Comparison of ENCODE assay signal across 29 cellular contexts in the genomic region with DNA sequence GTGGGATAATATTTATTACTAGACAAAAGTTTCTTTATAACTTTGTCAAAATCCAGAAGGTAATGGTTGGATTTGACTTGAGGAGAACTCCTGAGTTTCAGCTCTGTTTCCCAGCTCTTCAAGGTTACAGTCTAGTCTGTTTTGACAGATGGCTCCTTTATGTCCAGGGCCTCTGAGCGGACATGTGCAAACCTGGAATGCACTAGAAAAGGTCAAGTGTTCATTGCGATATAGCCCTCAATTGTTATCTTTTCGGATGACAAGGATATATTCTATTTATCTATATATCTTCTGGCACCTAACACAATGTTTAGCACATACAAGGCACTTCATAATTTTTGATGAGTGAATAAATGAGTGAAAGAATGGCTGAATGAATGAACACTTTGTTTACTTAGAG.
"Had no signal": no experiment of that assay in that cellular context is flagged by ENCODE, and none has a peak within 500 bp of the region (broad histone marks: within the 10 kb centered on the region; RNA-seq: fewer than 3 reads in every experiment).

No MANE protein-coding gene starts in this region.

- H3K27ac ChIP-seq: colonic mucosa, epithelial cell of prostate, esophagus squamous epithelium, gastroesophageal sphincter, WERI-Rb-1 had no signal

- H3K27ac Mint-ChIP-seq: activated B cell treated with CpG ODN at 0.5 μM for 24 hours; activated CD8-positive, alpha-beta T cell treated with anti-CD3 and anti-CD28 coated beads for 36 hours; activated naive CD8-positive, alpha-beta T cell; activated T-helper 17 cell treated with anti-CD3 and anti-CD28 coated beads, Interleukin-2, amount 50 U/mL, for 72 hours; T-helper 17 cell; T-helper 2 cell treated with Interferon-gamma antibody and Interleukin-4, amounts not matched to agents 5 μg/mL and 100 μg/mL, for 36 hours had no signal

- ATAC-seq: activated CD4-positive, CD25-positive, alpha-beta regulatory T cell treated with anti-CD3 and anti-CD28 coated beads, Interleukin-2, amount 50 U/mL, for 24 hours; activated CD8-positive, alpha-beta T cell treated with anti-CD3 and anti-CD28 coated beads for 36 hours; activated T-cell treated with anti-CD3 and anti-CD28 coated beads, Interleukin-2, amount 50 U/mL, for 4 hours; activated T-helper 17 cell treated with anti-CD3 and anti-CD28 coated beads, Interleukin-2, amount 50 U/mL, for 72 hours; gastroesophageal sphincter; T-helper 17 cell had no signal

- H3K4me1 ChIP-seq: colonic mucosa, esophagus squamous epithelium, gastroesophageal sphincter had no signal

- H3K27me3 ChIP-seq: colonic mucosa, esophagus squamous epithelium, gastroesophageal sphincter had no signal

- H3K4me3 Mint-ChIP-seq: activated B cell treated with CpG ODN at 0.5 μM for 24 hours; activated CD8-positive, alpha-beta T cell treated with anti-CD3 and anti-CD28 coated beads for 36 hours; activated naive CD8-positive, alpha-beta T cell; activated T-cell treated with anti-CD3 and anti-CD28 coated beads, Interleukin-2, amount 50 U/mL, for 4 hours; activated T-helper 17 cell treated with anti-CD3 and anti-CD28 coated beads, Interleukin-2, amount 50 U/mL, for 72 hours; T-helper 17 cell; T-helper 2 cell treated with Interferon-gamma antibody and Interleukin-4, amounts not matched to agents 5 μg/mL and 100 μg/mL, for 36 hours had no signal

- DNase-seq: activated B cell treated with CpG ODN at 0.5 μM for 24 hours; activated CD4-positive, alpha-beta T cell treated with anti-CD3 and anti-CD28 coated beads for 48 hours; activated CD4-positive, alpha-beta T cell treated with anti-CD3 and anti-CD28 coated beads, Interleukin-2, amount 50 U/mL, for 1 hour; activated CD4-positive, alpha-beta T cell treated with anti-CD3 and anti-CD28 coated beads, Interleukin-2, amount 50 U/mL, for 48 hours; activated CD8-positive, alpha-beta memory T cell treated with anti-CD3 and anti-CD28 coated beads for 24 hours; activated CD8-positive, alpha-beta T cell treated with anti-CD3 and anti-CD28 coated beads for 36 hours; activated effector memory CD4-positive, alpha-beta T cell treated with Interleukin-2 at 50 U/mL for 16 hours; activated gamma-delta T cell treated with Interleukin-2 at 50 U/mL for 16 hours; activated naive CD4-positive, alpha-beta T cell treated with anti-CD3 and anti-CD28 coated beads, Interleukin-2, amount 50 U/mL, for 16 hours; activated naive CD4-positive, alpha-beta T cell treated with Interleukin-2 at 50 U/mL for 16 hours; activated T-cell treated with anti-CD3 and anti-CD28 coated beads, Interleukin-2, amount 50 U/mL, for 4 hours; amniotic stem cell; anterior cingulate cortex; central memory CD4-positive, alpha-beta T cell; cerebellar nuclear complex; colonic mucosa; effector CD8-positive, alpha-beta T cell; esophagus squamous epithelium; foreskin melanocyte; head of caudate nucleus; T-helper 17 cell; T1000; WERI-Rb-1 had no signal

- H3K27me3 Mint-ChIP-seq: activated naive CD8-positive, alpha-beta T cell; activated T-helper 17 cell treated with anti-CD3 and anti-CD28 coated beads, Interleukin-2, amount 50 U/mL, for 72 hours; T-helper 17 cell had no signal

- H3K9me3 ChIP-seq: colonic mucosa, esophagus squamous epithelium, gastroesophageal sphincter had no signal

- H3K36me3 Mint-ChIP-seq: activated naive CD8-positive, alpha-beta T cell had no signal

- H3K9me3 Mint-ChIP-seq: activated B cell treated with CpG ODN at 0.5 μM for 24 hours; activated CD8-positive, alpha-beta T cell treated with anti-CD3 and anti-CD28 coated beads for 36 hours; activated T-cell treated with anti-CD3 and anti-CD28 coated beads, Interleukin-2, amount 50 U/mL, for 4 hours; T-helper 2 cell treated with Interferon-gamma antibody and Interleukin-4, amounts not matched to agents 5 μg/mL and 100 μg/mL, for 36 hours had no signal

- H3K4me1 Mint-ChIP-seq: activated B cell treated with CpG ODN at 0.5 μM for 24 hours; activated T-helper 17 cell treated with anti-CD3 and anti-CD28 coated beads, Interleukin-2, amount 50 U/mL, for 72 hours; T-helper 17 cell had no signal

- H3K36me3 ChIP-seq: colonic mucosa, esophagus squamous epithelium, gastroesophageal sphincter, WERI-Rb-1 had no signal

- H3K4me3 ChIP-seq: colonic mucosa, esophagus squamous epithelium, gastroesophageal sphincter had no signal
